ENCODE assay signal across 8 cellular contexts in the genomic region with DNA sequence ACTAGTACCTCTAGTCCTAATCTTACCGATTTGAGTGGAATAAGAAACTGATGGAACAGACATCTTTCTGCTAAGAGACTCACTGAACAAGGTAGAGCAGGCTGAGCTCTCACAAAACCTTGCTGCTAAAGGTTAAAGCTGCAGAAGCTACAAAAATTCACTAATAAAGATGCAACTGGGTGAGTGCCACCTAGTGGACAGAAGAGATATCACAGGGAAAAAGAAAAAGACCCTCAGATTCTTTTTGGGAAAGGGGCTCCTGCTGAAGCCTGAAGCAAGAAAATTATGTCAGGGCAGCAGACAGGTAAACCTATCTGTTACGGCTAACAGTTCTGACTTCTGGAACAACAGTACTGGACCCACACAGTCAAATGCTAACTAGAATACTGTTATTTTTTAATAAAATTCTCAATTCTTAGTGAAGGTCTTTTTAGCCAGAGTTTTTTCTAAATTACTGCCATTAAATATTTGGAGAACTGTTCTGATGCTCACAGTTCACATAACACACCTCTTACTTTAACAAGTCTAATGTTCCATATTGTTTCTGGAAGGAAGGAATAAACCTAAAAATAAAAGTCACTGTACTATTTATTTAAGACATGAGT. TPM values are rescaled to one million over a fixed set of nuclear protein-coding genes. Genes with fewer than 3 reads are reported as not detected.
A peak's percentile ranks its signal among the peaks of the same experiment; 100 is the strongest.
DNase-seq lines count a peak whose midpoint lies in the region; ATAC-seq and TF ChIP-seq lines count a peak whose summit lies in the region.

No MANE protein-coding gene starts in this region.

- no peaks in the 10 kb centered on the region for H3K27me3 ChIP-seq in GM23338 (ENCODE audit: insufficient read depth)
- H3K27me3 ChIP-seq in left lung: no peaks in the 10 kb centered on the region

- DNase-seq in GM23338 (ENCODE audit: low spot score) (peak; percentile 65), left lung (no peak), KG1 (lab: John Stamatoyannopoulos, UW) (no peak), sciatic nerve (ENCODE audit: low spot score) (no peak)
- DNase-seq in activated CD4-positive, alpha-beta T cell treated with anti-CD3 and anti-CD28 coated beads, Interleukin-2, amount 10 ng/mL, durations not matched to agents 7 days and 5 days: no peak

- H3K4me1 ChIP-seq in GM23338 (ENCODE audit: insufficient read depth) (peaks cover 6% of the 10 kb centered on the region; the same call in 1 of the 2 replicates), left lung (peaks cover 0 to 34% of the 10 kb centered on the region in 2 donors)

- H3K36me3 ChIP-seq in GM23338 (ENCODE audit: insufficient read depth) (peaks cover 6% of the 10 kb centered on the region; the same call in 1 of the 2 replicates), left lung (peaks cover 0 to 69% of the 10 kb centered on the region in 2 donors)

- TF ChIP-seq CTCF in C4-2B (conservative IDR thresholded peaks at IDR 0.05) (peak; percentile 97), GM23338 (conservative IDR thresholded peaks at IDR 0.05; ENCODE audit: low read depth in 2 of 2) (peak; percentile 70 to 94), left lung (IDR thresholded peaks at IDR 0.05) (peak; percentile 66 to 90)

- H3K4me3 ChIP-seq in GM23338 (no peak overlapping the region), left lung (no peak overlapping the region)

- CTCF ChIA-PET in activated CD4-positive, alpha-beta T cell treated with anti-CD3 and anti-CD28 coated beads, Interleukin-2, amount 10 ng/mL, durations not matched to agents 7 days and 5 days (lab: Charles Lee): interaction anchor here (0.6 to 2.8 kb wide), 15 partner anchors 10 to 248 kb away, joined by 3 to 12 read pairs (median 3); a partner anchor contains a TSS

- POLR2A ChIA-PET in activated CD4-positive, alpha-beta T cell treated with anti-CD3 and anti-CD28 coated beads, Interleukin-2, amount 10 ng/mL, durations not matched to agents 7 days and 5 days (lab: Charles Lee): interaction anchor here (0.6 kb wide), 1 partner anchor 464 kb away, joined by 3 read pairs; no protein-coding TSS in a partner anchor

- H2AFZ ChIP-seq in GM23338: no peak overlapping the region

- H3K27ac ChIP-seq in C4-2B (no peak overlapping the region), GM23338 (ENCODE audit: low read depth) (peak overlapping the region; percentile 12; the same call in 1 of the 2 replicates), left lung (peak overlapping the region in 1 of 2 donors; percentile 38)

- intact Hi-C loops in left lung (cut with DNase I) (loop anchor here in 1 of 2 donors (10.0 kb wide), 2 partner anchors 153 to 223 kb away; a partner anchor contains a TSS), sciatic nerve (cut with DNase I) (no loop called here)

- peaks cover 44% of the 10 kb centered on the region for H3K36me3 Mint-ChIP-seq in GM23338 (ENCODE audit: low read depth)
- peaks cover 100% of the 10 kb centered on the region for H3K36me3 Mint-ChIP-seq in activated T-helper 17 cell treated with anti-CD3 and anti-CD28 coated beads, Interleukin-2, amount 50 U/mL, for 72 hours (ENCODE audit: low read depth)
- H3K36me3 Mint-ChIP-seq in activated CD4-positive, alpha-beta T cell treated with anti-CD3 and anti-CD28 coated beads, Interleukin-2, amount 10 ng/mL, durations not matched to agents 7 days and 5 days (ENCODE audit: low read depth): peaks cover 80% of the 10 kb centered on the region

- H3K9me2 ChIP-seq in GM23338 (ENCODE audit: insufficient read depth): no peaks in the 10 kb centered on the region

- ATAC-seq in GM23338 (no peak), left lung (peak; percentile 14), sciatic nerve (no peak), GM21381 (IDR thresholded peaks at IDR 0.05; ENCODE audit: unreplicated experiment) (no peak)
- no peak for ATAC-seq in activated T-helper 17 cell treated with anti-CD3 and anti-CD28 coated beads, Interleukin-2, amount 50 U/mL, for 72 hours (replicated peaks)

- no peaks in the 10 kb centered on the region for H3K79me2 ChIP-seq in GM23338 (replicated peaks; ENCODE audit: insufficient read depth)

- no peaks in the 10 kb centered on the region; the same call in 2 of the 3 replicates for H3K9me3 Mint-ChIP-seq in GM23338
- H3K9me3 Mint-ChIP-seq in activated T-helper 17 cell treated with anti-CD3 and anti-CD28 coated beads, Interleukin-2, amount 50 U/mL, for 72 hours: no peaks in the 10 kb centered on the region
- H3K9me3 Mint-ChIP-seq in activated CD4-positive, alpha-beta T cell treated with anti-CD3 and anti-CD28 coated beads, Interleukin-2, amount 10 ng/mL, durations not matched to agents 7 days and 5 days: no peaks in the 10 kb centered on the region

- no peak overlapping the region for H3K4me3 Mint-ChIP-seq in GM23338
- no peak overlapping the region for H3K4me3 Mint-ChIP-seq in activated T-helper 17 cell treated with anti-CD3 and anti-CD28 coated beads, Interleukin-2, amount 50 U/mL, for 72 hours
- no peak overlapping the region for H3K4me3 Mint-ChIP-seq in activated CD4-positive, alpha-beta T cell treated with anti-CD3 and anti-CD28 coated beads, Interleukin-2, amount 10 ng/mL, durations not matched to agents 7 days and 5 days

- peaks cover 4% of the 10 kb centered on the region for H3K27me3 Mint-ChIP-seq in GM23338 (ENCODE audit: insufficient read depth, low read depth, poor library complexity)
- no peaks in the 10 kb centered on the region for H3K27me3 Mint-ChIP-seq in activated T-helper 17 cell treated with anti-CD3 and anti-CD28 coated beads, Interleukin-2, amount 50 U/mL, for 72 hours
- no peaks in the 10 kb centered on the region for H3K27me3 Mint-ChIP-seq in activated CD4-positive, alpha-beta T cell treated with anti-CD3 and anti-CD28 coated beads, Interleukin-2, amount 10 ng/mL, durations not matched to agents 7 days and 5 days

- no peaks in the 10 kb centered on the region for H3F3A ChIP-seq in GM23338 (replicated peaks; ENCODE audit: low read depth)

- no peak overlapping the region for H3K4me2 ChIP-seq in GM23338

- no peaks in the 10 kb centered on the region for H3K9me3 ChIP-seq in left lung

- H3K4me1 Mint-ChIP-seq in GM23338: peaks cover 18% of the 10 kb centered on the region
- peaks cover 19% of the 10 kb centered on the region for H3K4me1 Mint-ChIP-seq in activated T-helper 17 cell treated with anti-CD3 and anti-CD28 coated beads, Interleukin-2, amount 50 U/mL, for 72 hours
- peaks cover 25% of the 10 kb centered on the region for H3K4me1 Mint-ChIP-seq in activated CD4-positive, alpha-beta T cell treated with anti-CD3 and anti-CD28 coated beads, Interleukin-2, amount 10 ng/mL, durations not matched to agents 7 days and 5 days

- H3K27ac Mint-ChIP-seq in GM23338: no peak overlapping the region
- H3K27ac Mint-ChIP-seq in activated T-helper 17 cell treated with anti-CD3 and anti-CD28 coated beads, Interleukin-2, amount 50 U/mL, for 72 hours: peak overlapping the region; percentile 72
- no peak overlapping the region for H3K27ac Mint-ChIP-seq in activated CD4-positive, alpha-beta T cell treated with anti-CD3 and anti-CD28 coated beads, Interleukin-2, amount 10 ng/mL, durations not matched to agents 7 days and 5 days

- H4K20me1 ChIP-seq in GM23338 (replicated peaks; ENCODE audit: insufficient read depth): no peaks in the 10 kb centered on the region

TF ChIP-seq in GM23338, 12 proteins besides CTCF, POLR2A, EP300 and RAD21:
- TF ChIP-seq EZH2phosphoT487 (IDR thresholded peaks at IDR 0.05; ENCODE audit: unreplicated experiment): no peak
- no peak for TF ChIP-seq ZNF114 (CRISPR knock-in tag; IDR thresholded peaks at IDR 0.05)
- TF ChIP-seq, protein P1, sequence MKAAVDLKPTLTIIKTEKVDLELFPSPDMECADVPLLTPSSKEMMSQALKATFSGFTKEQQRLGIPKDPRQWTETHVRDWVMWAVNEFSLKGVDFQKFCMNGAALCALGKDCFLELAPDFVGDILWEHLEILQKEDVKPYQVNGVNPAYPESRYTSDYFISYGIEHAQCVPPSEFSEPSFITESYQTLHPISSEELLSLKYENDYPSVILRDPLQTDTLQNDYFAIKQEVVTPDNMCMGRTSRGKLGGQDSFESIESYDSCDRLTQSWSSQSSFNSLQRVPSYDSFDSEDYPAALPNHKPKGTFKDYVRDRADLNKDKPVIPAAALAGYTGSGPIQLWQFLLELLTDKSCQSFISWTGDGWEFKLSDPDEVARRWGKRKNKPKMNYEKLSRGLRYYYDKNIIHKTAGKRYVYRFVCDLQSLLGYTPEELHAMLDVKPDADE (IDR thresholded peaks at IDR 0.05): no peak
- no peak for TF ChIP-seq EZH2 (IDR thresholded peaks at IDR 0.05; ENCODE audit: low read depth, unreplicated experiment)
- no peak for TF ChIP-seq NANOG (IDR thresholded peaks at IDR 0.05; ENCODE audit: borderline replicate concordance)
- TF ChIP-seq, protein P2, sequence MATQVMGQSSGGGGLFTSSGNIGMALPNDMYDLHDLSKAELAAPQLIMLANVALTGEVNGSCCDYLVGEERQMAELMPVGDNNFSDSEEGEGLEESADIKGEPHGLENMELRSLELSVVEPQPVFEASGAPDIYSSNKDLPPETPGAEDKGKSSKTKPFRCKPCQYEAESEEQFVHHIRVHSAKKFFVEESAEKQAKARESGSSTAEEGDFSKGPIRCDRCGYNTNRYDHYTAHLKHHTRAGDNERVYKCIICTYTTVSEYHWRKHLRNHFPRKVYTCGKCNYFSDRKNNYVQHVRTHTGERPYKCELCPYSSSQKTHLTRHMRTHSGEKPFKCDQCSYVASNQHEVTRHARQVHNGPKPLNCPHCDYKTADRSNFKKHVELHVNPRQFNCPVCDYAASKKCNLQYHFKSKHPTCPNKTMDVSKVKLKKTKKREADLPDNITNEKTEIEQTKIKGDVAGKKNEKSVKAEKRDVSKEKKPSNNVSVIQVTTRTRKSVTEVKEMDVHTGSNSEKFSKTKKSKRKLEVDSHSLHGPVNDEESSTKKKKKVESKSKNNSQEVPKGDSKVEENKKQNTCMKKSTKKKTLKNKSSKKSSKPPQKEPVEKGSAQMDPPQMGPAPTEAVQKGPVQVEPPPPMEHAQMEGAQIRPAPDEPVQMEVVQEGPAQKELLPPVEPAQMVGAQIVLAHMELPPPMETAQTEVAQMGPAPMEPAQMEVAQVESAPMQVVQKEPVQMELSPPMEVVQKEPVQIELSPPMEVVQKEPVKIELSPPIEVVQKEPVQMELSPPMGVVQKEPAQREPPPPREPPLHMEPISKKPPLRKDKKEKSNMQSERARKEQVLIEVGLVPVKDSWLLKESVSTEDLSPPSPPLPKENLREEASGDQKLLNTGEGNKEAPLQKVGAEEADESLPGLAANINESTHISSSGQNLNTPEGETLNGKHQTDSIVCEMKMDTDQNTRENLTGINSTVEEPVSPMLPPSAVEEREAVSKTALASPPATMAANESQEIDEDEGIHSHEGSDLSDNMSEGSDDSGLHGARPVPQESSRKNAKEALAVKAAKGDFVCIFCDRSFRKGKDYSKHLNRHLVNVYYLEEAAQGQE (IDR thresholded peaks at IDR 0.05; ENCODE audit: unreplicated experiment): no peak
- TF ChIP-seq STAT1 (IDR thresholded peaks at IDR 0.05; ENCODE audit: unreplicated experiment): no peak

RNA-seq across cellular contexts. Expression of a gene that starts 51.2 kb away (rescaled TPM):
- 97.0 and 104 TPM in 2 replicates for total RNA-seq in GM23338 (2014; rRNA removed; shearing (Covaris generic))
- 42.9 and 43.5 TPM in 2 replicates for polyA plus RNA-seq in GM23338 (2016; fragmentation: Nextera tagmentation; extraction: Ambion mirVana)
- 100 to 1,000 TPM; 186 to 268 TPM for total RNA-seq in activated T-helper 17 cell treated with anti-CD3 and anti-CD28 coated beads, Interleukin-2, amount 50 U/mL, for 72 hours
- 100 to 1,000 TPM; 122 to 137 TPM for total RNA-seq in left lung
- 92.5 TPM for total RNA-seq in sciatic nerve
- total RNA-seq in activated CD4-positive, alpha-beta T cell treated with anti-CD3 and anti-CD28 coated beads, Interleukin-2, amount 10 ng/mL, durations not matched to agents 7 days and 5 days: 100 to 1,000 TPM; 297 to 302 TPM
